ENCODE assay signal across 13 cellular contexts in the genomic region with DNA sequence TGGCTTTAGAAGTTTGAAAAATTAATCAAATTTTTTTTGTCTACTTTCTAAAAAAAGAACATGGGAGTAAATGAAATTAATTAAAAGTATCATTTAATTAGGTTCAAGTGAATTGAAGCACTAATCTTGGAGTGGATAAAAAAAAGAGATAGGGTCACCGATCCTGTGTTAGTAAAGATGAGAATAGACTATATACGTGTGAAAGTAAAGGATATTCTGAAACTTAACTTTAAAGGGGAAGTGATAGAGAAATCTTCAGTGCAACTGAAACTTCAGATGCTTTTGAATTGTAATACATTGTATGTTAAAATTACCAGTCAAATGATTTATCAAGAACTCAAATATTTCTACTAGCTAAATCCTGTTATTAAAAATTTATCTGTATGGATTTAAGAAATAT. TPM values are rescaled to one million over a fixed set of nuclear protein-coding genes. Genes with fewer than 3 reads are reported as not detected.
DNase-seq lines count a peak whose midpoint lies in the region; ATAC-seq, FAIRE-seq and TF ChIP-seq lines count a peak whose summit lies in the region.
"Had no signal": no experiment of that assay in that cellular context is flagged by ENCODE, and none has a peak within 500 bp of the region (broad histone marks: within the 10 kb centered on the region; RNA-seq: fewer than 3 reads in every experiment).

No MANE protein-coding gene starts in this region.

- no peak overlapping the region for H3K9ac ChIP-seq in SK-N-SH

- POLR2A ChIA-PET in SK-N-SH (lab: Yijun Ruan, JAX): no interaction called here

- peaks cover 47% of the 10 kb centered on the region for H3K79me2 ChIP-seq in SK-N-SH (ENCODE audit: insufficient read depth)

- H3K4me3 ChIP-seq in SK-N-SH (ENCODE audit: low read depth in 2 of 2, low read length in 1 of 2): no peak overlapping the region
- H3K4me3 ChIP-seq: smooth muscle cell, vagina had no signal

- no peaks in the 10 kb centered on the region for H3K9me3 ChIP-seq in SK-N-SH
- H3K9me3 ChIP-seq: vagina had no signal

- H3K4me2 ChIP-seq in SK-N-SH: no peak overlapping the region
- H3K4me2 ChIP-seq: smooth muscle cell had no signal

- H3K27ac ChIP-seq in SK-N-SH (ENCODE audit: low read depth in 2 of 2, low read length in 1 of 2): no peak overlapping the region
- H3K27ac ChIP-seq: vagina had no signal

- peaks cover 6% of the 10 kb centered on the region for H3F3A ChIP-seq in SK-N-SH (replicated peaks; ENCODE audit: insufficient read depth)

- H3K27me3 ChIP-seq in SK-N-SH (ENCODE audit: insufficient read depth): no peaks in the 10 kb centered on the region
- H3K27me3 ChIP-seq: vagina had no signal

- peaks cover 33 to 51% of the 10 kb centered on the region in 2 experiments for H3K36me3 ChIP-seq in SK-N-SH (replicated peaks in 1 of 2; ENCODE audit: control insufficient read depth in 1 of 2, insufficient read depth in 2 of 2, low read length in 1 of 2)

- CTCF ChIA-PET in SK-N-SH (lab: Yijun Ruan, JAX): no interaction called here

- DNase-seq in GM12892 (ENCODE audit: insufficient read length): no peak
- DNase-seq in RCC 7860 (ENCODE audit: low spot score): no peak
- no peak for DNase-seq in SK-N-SH
- DNase-seq in NCI-H2029 treated with DMSO at 0.1 percent for 48 hours (lab: John Stamatoyannopoulos, UW): no peak
- DNase-seq in iPS-NIHi11 (ENCODE audit: low spot score): no peak
- DNase-seq: kidney, NCI-H1436 had no signal

- H3K9me2 ChIP-seq in SK-N-SH: no peaks in the 10 kb centered on the region

- peak; percentile 21 for FAIRE-seq in GM12892 (lab: Jason Lieb, UNC)
- FAIRE-seq in RCC 7860 (lab: Jason Lieb, UNC): no peak
- FAIRE-seq: kidney had no signal

- no peak for TF ChIP-seq EP300 in SK-N-SH (IDR thresholded peaks at IDR 0.05; ENCODE audit: borderline replicate concordance in 1 of 2, low read depth in 1 of 2, low read length in 1 of 2)

- 99% methylated on average over 2 of the region's 2 CpGs for WGBS in SK-N-SH (ENCODE audit: low lambda C conversion rate)

- TF ChIP-seq POLR2A in GM12892 (IDR thresholded peaks at IDR 0.05; ENCODE audit: low read depth, low read length): no peak

- H4K20me1 ChIP-seq in SK-N-SH (ENCODE audit: insufficient read depth): no peaks in the 10 kb centered on the region

- no peak for TF ChIP-seq RAD21 in SK-N-SH (IDR thresholded peaks at IDR 0.05; ENCODE audit: low read length)

- peak; percentile 52 for ATAC-seq in GM19351 (IDR thresholded peaks at IDR 0.05; ENCODE audit: unreplicated experiment)
- peak; percentile 37 for ATAC-seq in HG02763 (IDR thresholded peaks at IDR 0.05; ENCODE audit: unreplicated experiment)
- ATAC-seq in HG03575 (IDR thresholded peaks at IDR 0.05; ENCODE audit: extremely low read depth, insufficient number of reproducible peaks, low FRiP score, unreplicated experiment): peak; percentile 46
- ATAC-seq: natural killer cell treated with Interleukin-12 subunit alpha and Interleukin-12 subunit beta and Interleukin-15 and Interleukin-18, amount 100 ng/mL, for 72 hours had no signal

- H2AFZ ChIP-seq in SK-N-SH (ENCODE audit: low read depth): no peak overlapping the region

- peaks cover 12 to 17% of the 10 kb centered on the region in 2 experiments; a peak in 3 of 4 replicates for H3K4me1 ChIP-seq in SK-N-SH (ENCODE audit: control insufficient read depth in 1 of 2, insufficient read depth in 2 of 2, low read depth in 1 of 2, low read length in 1 of 2)

- no peak for TF ChIP-seq CTCF in SK-N-SH (IDR thresholded peaks at IDR 0.05)

TF ChIP-seq in SK-N-SH, 30 proteins besides CTCF, POLR2A, EP300 and RAD21:
- TF ChIP-seq GABPA (IDR thresholded peaks at IDR 0.05; ENCODE audit: low read depth) (no peak), RCOR1 (IDR thresholded peaks at IDR 0.05; ENCODE audit: low read length) (no peak), NFIC (IDR thresholded peaks at IDR 0.05; ENCODE audit: borderline replicate concordance) (no peak), TCF12 (IDR thresholded peaks at IDR 0.05) (no peak), TEAD4 (IDR thresholded peaks at IDR 0.05; ENCODE audit: borderline replicate concordance, insufficient read depth) (no peak), TAF1 (IDR thresholded peaks at IDR 0.05; ENCODE audit: borderline replicate concordance, low read depth, low read length) (no peak), RFX5 (IDR thresholded peaks at IDR 0.05; ENCODE audit: low read length) (no peak), MEF2A (IDR thresholded peaks at IDR 0.05; ENCODE audit: borderline replicate concordance, low read depth) (no peak), RXRA (IDR thresholded peaks at IDR 0.05; ENCODE audit: borderline replicate concordance, low read depth) (no peak), USF1 (IDR thresholded peaks at IDR 0.05; ENCODE audit: borderline replicate concordance, low read depth) (no peak), POLR2AphosphoS5 (IDR thresholded peaks at IDR 0.05; ENCODE audit: low read depth, low read length) (no peak)
- TF ChIP-seq, protein P1, sequence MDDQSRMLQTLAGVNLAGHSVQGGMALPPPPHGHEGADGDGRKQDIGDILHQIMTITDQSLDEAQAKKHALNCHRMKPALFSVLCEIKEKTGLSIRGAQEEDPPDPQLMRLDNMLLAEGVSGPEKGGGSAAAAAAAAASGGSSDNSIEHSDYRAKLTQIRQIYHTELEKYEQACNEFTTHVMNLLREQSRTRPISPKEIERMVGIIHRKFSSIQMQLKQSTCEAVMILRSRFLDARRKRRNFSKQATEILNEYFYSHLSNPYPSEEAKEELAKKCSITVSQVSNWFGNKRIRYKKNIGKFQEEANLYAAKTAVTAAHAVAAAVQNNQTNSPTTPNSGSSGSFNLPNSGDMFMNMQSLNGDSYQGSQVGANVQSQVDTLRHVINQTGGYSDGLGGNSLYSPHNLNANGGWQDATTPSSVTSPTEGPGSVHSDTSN (IDR thresholded peaks at IDR 0.05): no peak
- TF ChIP-seq, protein P2, sequence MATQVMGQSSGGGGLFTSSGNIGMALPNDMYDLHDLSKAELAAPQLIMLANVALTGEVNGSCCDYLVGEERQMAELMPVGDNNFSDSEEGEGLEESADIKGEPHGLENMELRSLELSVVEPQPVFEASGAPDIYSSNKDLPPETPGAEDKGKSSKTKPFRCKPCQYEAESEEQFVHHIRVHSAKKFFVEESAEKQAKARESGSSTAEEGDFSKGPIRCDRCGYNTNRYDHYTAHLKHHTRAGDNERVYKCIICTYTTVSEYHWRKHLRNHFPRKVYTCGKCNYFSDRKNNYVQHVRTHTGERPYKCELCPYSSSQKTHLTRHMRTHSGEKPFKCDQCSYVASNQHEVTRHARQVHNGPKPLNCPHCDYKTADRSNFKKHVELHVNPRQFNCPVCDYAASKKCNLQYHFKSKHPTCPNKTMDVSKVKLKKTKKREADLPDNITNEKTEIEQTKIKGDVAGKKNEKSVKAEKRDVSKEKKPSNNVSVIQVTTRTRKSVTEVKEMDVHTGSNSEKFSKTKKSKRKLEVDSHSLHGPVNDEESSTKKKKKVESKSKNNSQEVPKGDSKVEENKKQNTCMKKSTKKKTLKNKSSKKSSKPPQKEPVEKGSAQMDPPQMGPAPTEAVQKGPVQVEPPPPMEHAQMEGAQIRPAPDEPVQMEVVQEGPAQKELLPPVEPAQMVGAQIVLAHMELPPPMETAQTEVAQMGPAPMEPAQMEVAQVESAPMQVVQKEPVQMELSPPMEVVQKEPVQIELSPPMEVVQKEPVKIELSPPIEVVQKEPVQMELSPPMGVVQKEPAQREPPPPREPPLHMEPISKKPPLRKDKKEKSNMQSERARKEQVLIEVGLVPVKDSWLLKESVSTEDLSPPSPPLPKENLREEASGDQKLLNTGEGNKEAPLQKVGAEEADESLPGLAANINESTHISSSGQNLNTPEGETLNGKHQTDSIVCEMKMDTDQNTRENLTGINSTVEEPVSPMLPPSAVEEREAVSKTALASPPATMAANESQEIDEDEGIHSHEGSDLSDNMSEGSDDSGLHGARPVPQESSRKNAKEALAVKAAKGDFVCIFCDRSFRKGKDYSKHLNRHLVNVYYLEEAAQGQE (IDR thresholded peaks at IDR 0.05; ENCODE audit: low read depth, low read length): no peak
- TF ChIP-seq, protein P3, sequence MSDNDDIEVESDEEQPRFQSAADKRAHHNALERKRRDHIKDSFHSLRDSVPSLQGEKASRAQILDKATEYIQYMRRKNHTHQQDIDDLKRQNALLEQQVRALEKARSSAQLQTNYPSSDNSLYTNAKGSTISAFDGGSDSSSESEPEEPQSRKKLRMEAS (IDR thresholded peaks at IDR 0.05; ENCODE audit: low read depth): no peak

RNA-seq across cellular contexts. Expression of gene NHLRC2, which starts 4.8 kb away (rescaled TPM):
- polyA plus RNA-seq in GM12892 (2012; ENCODE audit: missing spikeins): 11.5 TPM
- polyA plus RNA-seq in SK-N-SH (2012; rRNA removed): 2.8 and 3.4 TPM in 2 replicates
- polyA plus RNA-seq in SK-N-SH (2012; cell fraction: cytosol; rRNA removed): 4.0 TPM in 2 replicates
- polyA plus RNA-seq in SK-N-SH (2012; cell fraction: nucleus; rRNA removed): 4.7 and 6.9 TPM in 2 replicates

RNA-seq across cellular contexts. Expression of gene DCLRE1A, which starts 5.4 kb away (rescaled TPM):
- 10.5 TPM for polyA plus RNA-seq in GM12892 (2012; ENCODE audit: missing spikeins)
- polyA plus RNA-seq in SK-N-SH (2012; rRNA removed): 2.6 and 4.0 TPM in 2 replicates
- polyA plus RNA-seq in SK-N-SH (2012; cell fraction: cytosol; rRNA removed): 4.5 and 4.9 TPM in 2 replicates
- polyA plus RNA-seq in SK-N-SH (2012; cell fraction: nucleus; rRNA removed): 1.5 and 3.1 TPM in 2 replicates
